In the genomic region with DNA sequence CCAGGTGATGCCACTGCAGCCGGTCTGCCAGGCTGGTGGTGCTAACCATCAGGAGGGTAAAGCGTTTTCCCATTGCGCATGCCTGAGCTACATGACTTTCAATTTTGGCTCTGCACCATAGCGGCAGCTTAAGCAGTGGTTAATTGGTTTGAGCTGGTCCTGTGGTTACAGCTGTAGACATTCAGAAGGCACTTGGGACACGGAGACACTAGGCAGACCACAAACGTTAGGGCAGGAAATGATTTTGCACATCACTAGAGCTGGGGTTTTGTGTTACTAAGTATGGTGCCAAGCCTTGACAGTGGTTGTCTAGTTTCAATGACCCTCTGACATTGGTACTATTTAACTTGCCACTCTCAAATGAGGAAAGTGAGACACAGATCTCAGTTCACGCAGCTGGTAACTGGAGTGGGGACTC, we compare ENCODE assay signal across 1 cellular context.
TF ChIP-seq lines count a peak whose summit lies in the region.

No MANE protein-coding gene starts in this region.

TF ChIP-seq in WTC11, 78 proteins besides CTCF, POLR2A, EP300 and RAD21 (continued from another document):
- TF ChIP-seq, protein P1, sequence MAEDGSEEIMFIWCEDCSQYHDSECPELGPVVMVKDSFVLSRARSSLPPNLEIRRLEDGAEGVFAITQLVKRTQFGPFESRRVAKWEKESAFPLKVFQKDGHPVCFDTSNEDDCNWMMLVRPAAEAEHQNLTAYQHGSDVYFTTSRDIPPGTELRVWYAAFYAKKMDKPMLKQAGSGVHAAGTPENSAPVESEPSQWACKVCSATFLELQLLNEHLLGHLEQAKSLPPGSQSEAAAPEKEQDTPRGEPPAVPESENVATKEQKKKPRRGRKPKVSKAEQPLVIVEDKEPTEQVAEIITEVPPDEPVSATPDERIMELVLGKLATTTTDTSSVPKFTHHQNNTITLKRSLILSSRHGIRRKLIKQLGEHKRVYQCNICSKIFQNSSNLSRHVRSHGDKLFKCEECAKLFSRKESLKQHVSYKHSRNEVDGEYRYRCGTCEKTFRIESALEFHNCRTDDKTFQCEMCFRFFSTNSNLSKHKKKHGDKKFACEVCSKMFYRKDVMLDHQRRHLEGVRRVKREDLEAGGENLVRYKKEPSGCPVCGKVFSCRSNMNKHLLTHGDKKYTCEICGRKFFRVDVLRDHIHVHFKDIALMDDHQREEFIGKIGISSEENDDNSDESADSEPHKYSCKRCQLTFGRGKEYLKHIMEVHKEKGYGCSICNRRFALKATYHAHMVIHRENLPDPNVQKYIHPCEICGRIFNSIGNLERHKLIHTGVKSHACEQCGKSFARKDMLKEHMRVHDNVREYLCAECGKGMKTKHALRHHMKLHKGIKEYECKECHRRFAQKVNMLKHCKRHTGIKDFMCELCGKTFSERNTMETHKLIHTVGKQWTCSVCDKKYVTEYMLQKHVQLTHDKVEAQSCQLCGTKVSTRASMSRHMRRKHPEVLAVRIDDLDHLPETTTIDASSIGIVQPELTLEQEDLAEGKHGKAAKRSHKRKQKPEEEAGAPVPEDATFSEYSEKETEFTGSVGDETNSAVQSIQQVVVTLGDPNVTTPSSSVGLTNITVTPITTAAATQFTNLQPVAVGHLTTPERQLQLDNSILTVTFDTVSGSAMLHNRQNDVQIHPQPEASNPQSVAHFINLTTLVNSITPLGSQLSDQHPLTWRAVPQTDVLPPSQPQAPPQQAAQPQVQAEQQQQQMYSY (CRISPR knock-in tag; IDR thresholded peaks at IDR 0.05) = no peak
- no peak for TF ChIP-seq NR1H2 (CRISPR knock-in tag; IDR thresholded peaks at IDR 0.05)
TF ChIP-seq in WTC11: peak in this region for 0.
